Comparison of ENCODE assay signal across 8 cellular contexts in the genomic region with DNA sequence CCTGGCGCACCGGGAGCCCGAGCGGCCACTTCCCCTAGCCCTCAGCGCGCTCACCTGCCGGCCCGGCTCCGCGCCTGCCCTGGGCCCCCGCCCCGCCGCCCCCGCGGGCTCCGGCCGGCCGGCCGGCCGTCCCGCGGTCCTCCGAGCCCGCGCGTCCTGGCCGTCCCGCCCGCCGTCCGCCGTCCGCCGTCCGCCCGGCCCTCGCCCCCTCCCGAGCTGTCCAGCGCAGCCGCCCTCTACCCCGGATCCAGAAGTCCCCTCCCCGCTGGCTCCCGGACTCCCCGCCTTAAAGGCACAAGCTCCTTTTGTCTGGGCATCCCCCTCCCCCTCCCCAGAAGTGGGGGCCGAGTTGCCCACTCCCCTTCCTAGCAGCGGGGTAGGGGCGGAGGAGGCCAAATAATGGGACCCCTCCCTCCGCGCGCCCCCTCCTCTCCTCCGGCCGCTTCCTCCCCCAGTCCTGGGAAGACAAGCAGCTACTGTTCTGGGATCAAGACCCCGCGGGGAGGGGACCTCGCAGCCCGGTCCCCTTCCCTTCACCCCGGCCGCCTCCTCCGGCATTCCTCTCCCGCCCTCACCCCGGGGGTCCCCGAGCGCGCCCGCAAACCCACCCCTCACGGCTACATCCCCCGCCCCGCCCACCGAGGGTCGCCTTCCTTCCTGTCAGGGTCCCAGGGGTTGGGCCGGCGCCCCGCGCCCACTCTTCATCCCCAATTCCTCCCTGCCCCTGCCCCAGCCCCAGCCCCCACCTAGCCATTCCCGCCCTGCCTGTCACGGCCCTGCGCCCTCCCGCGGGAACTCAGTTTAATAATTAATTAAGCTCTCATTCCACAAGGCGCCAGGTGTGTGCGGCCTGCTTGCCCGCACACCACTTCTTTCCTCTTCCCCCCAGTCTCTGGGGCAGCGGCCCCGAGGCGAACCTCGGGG. TPM values are rescaled to one million over a fixed set of nuclear protein-coding genes. Genes with fewer than 3 reads are reported as not detected.
A peak's percentile ranks its signal among the peaks of the same experiment; 100 is the strongest.
DNase-seq lines count a peak whose midpoint lies in the region; ATAC-seq and TF ChIP-seq lines count a peak whose summit lies in the region.

A gene (minus strand): TSS at position 238 of the 924 bp plus-strand sequence. CDS start 5,655 bp downstream, outside the sequence.

- H3K36me3 ChIP-seq in CD4-positive, CD25-positive, alpha-beta regulatory T cell (ENCODE audit: control insufficient read depth, insufficient read depth, low read length), result no peaks in the 10 kb centered on the region
- H3K36me3 ChIP-seq in mammary epithelial cell (ENCODE audit: insufficient read depth, low read length), result no peaks in the 10 kb centered on the region

- intact Hi-C loops in mammary epithelial cell (cut with micrococcal nuclease), result no loop called here

- dilution Hi-C loops in mammary epithelial cell (cut with HindIII; ENCODE audit: low sequenced_read_pairs), result no loop called here

- no peaks in the 10 kb centered on the region for H4K20me1 ChIP-seq in mammary epithelial cell (ENCODE audit: insufficient read depth, low read length)

- H3K36me3 Mint-ChIP-seq in CD4-positive, CD25-positive, alpha-beta regulatory T cell, result no peaks in the 10 kb centered on the region

- peak within 1 kb of the TSS; percentile 34 to 66 (median 58) for H3K4me3 Mint-ChIP-seq in CD4-positive, CD25-positive, alpha-beta regulatory T cell

- no peaks in the 10 kb centered on the region for H3K9me3 ChIP-seq in CD4-positive, CD25-positive, alpha-beta regulatory T cell (ENCODE audit: control insufficient read depth in 2 of 2, low read length in 2 of 2)
- H3K9me3 ChIP-seq in mammary epithelial cell (replicated peaks; ENCODE audit: insufficient read depth, low read length) (no peaks in the 10 kb centered on the region), iPS-18c (ENCODE audit: control insufficient read depth, insufficient read depth, low read length) (no peaks in the 10 kb centered on the region)

- peaks cover 13% of the 10 kb centered on the region for H3K4me1 ChIP-seq in CD4-positive, CD25-positive, alpha-beta regulatory T cell (ENCODE audit: control insufficient read depth, insufficient read depth, low read length, poor library complexity, severe bottlenecking)
- H3K4me1 ChIP-seq in mammary epithelial cell (ENCODE audit: insufficient read depth, low read length), result peaks cover 10% of the 10 kb centered on the region

- no peak within 1 kb of the TSS for H3K27ac ChIP-seq in CD4-positive, CD25-positive, alpha-beta regulatory T cell (ENCODE audit: insufficient read depth, low read length, poor library complexity, severe bottlenecking)
- peak within 1 kb of the TSS; percentile 49 for H3K27ac ChIP-seq in mammary epithelial cell (ENCODE audit: insufficient read depth, low read depth, low read length)

- no CpG with 5 or more reads among the region's 86 CpGs for WGBS in mammary epithelial cell (ENCODE audit: low coverage, missing lambda C conversion rate)

- peak within 1 kb of the TSS; percentile 88 for H3K4me2 ChIP-seq in mammary epithelial cell (ENCODE audit: insufficient read depth, low read depth, low read length)

- peaks cover 30% of the 10 kb centered on the region for H3K79me2 ChIP-seq in mammary epithelial cell (ENCODE audit: insufficient read depth, low read length)

- H3K4me3 ChIP-seq in CD4-positive, CD25-positive, alpha-beta regulatory T cell (ENCODE audit: low read depth, low read length), result no peak within 1 kb of the TSS
- H3K4me3 ChIP-seq in mammary epithelial cell (replicated peaks in 1 of 3; ENCODE audit: insufficient read depth in 1 of 3, low read depth in 2 of 3, low read length in 3 of 3) (peak within 1 kb of the TSS; percentile 79 to 97 (median 90)), iPS-18c (ENCODE audit: insufficient read depth, low read depth, low read length) (peak within 1 kb of the TSS; percentile 73), retinal pigment epithelial cell (ENCODE audit: low read length) (peak within 1 kb of the TSS; percentile 81)

- peak within 1 kb of the TSS; percentile 98 for H2AFZ ChIP-seq in mammary epithelial cell (ENCODE audit: low read depth, low read length)

- H3K9ac ChIP-seq in mammary epithelial cell (ENCODE audit: insufficient read depth, low read length), result peak within 1 kb of the TSS; percentile 52

- BruUV-seq in mammary epithelial cell (replicated peaks; lab: Mats Ljungman, UMichigan), result no TSS peak

- ATAC-seq in CD4-positive, CD25-positive, alpha-beta regulatory T cell (ENCODE audit: low read depth in 2 of 2), result no peak
- ATAC-seq in GM21447 (IDR thresholded peaks at IDR 0.05; ENCODE audit: unreplicated experiment), result peak; percentile 66
- ATAC-seq in HG02642 (IDR thresholded peaks at IDR 0.05; ENCODE audit: poor library complexity, unreplicated experiment), result no peak

- H3K27me3 Mint-ChIP-seq in CD4-positive, CD25-positive, alpha-beta regulatory T cell, result peaks cover 57% of the 10 kb centered on the region

- peaks cover 0 to 18% (median 0%) of the 10 kb centered on the region in 4 donors for H3K4me1 Mint-ChIP-seq in CD4-positive, CD25-positive, alpha-beta regulatory T cell

- in situ Hi-C loops in mammary epithelial cell (cut with MboI; ENCODE audit: low sequenced_read_pairs in 2 of 2), result no loop called here

- CTCF ChIA-PET in mammary epithelial cell (lab: Charles Lee; ENCODE audit: low non-redundant PET), result interaction anchor here (0.5 to 1.0 kb wide), 2 partner anchors 26 to 36 kb away, joined by 4 to 13 read pairs; no protein-coding TSS in a partner anchor

- H3K9me3 Mint-ChIP-seq in CD4-positive, CD25-positive, alpha-beta regulatory T cell, result no peaks in the 10 kb centered on the region

- TF ChIP-seq CTCF in mammary epithelial cell (conservative IDR thresholded peaks at IDR 0.05 in 1 of 2, IDR thresholded peaks at IDR 0.05 in 1 of 2; ENCODE audit: extremely low read depth in 1 of 2, insufficient read depth in 1 of 2, low read depth in 1 of 2, low read length in 2 of 2), result no peak
- no peak for TF ChIP-seq CTCF in retinal pigment epithelial cell (conservative IDR thresholded peaks at IDR 0.05; ENCODE audit: low read depth, low read length)

- peak within 1 kb of the TSS in 1 of 3 donors; percentile 76 for H3K27ac Mint-ChIP-seq in CD4-positive, CD25-positive, alpha-beta regulatory T cell

- peaks cover 6% of the 10 kb centered on the region for H3K27me3 ChIP-seq in CD4-positive, CD25-positive, alpha-beta regulatory T cell (ENCODE audit: control insufficient read depth, insufficient read depth, low read length)
- H3K27me3 ChIP-seq in mammary epithelial cell (ENCODE audit: insufficient read depth, low read length), result no peaks in the 10 kb centered on the region

- DNase-seq in CD4-positive, CD25-positive, alpha-beta regulatory T cell, result no peak
- DNase-seq in NCI-H748 treated with DMSO at 0.1 percent for 48 hours (lab: John Stamatoyannopoulos, UW) (peak; percentile 27), mammary epithelial cell (peak; percentile 47), retinal pigment epithelial cell (ENCODE audit: low read depth) (peak; percentile 18), NCI-H1694 treated with DMSO at 0.1 percent for 48 hours (lab: John Stamatoyannopoulos, UW) (no peak)

RNA-seq across cellular contexts. Expression of the gene that starts here (rescaled TPM):
- 0.12 TPM for total RNA-seq in CD4-positive, CD25-positive, alpha-beta regulatory T cell
- polyA plus RNA-seq in CD4-positive, CD25-positive, alpha-beta regulatory T cell, result not detected
- 10 to 100 TPM; 30.5 to 42.2 TPM for total RNA-seq in mammary epithelial cell
- 12.9 TPM for polyA plus RNA-seq in mammary epithelial cell
- 33.6 TPM for polyA minus RNA-seq in mammary epithelial cell

Comparison
In these comparisons a context has a peak if more than half of its experiments do, and no peak if none do; other contexts are left out.
1. RNA of the gene that starts here (total RNA-seq): 30.5 to 42.2 TPM in mammary epithelial cell; 0.12 TPM in CD4-positive, CD25-positive, alpha-beta regulatory T cell (single experiment); every median in the first group is over 10 times any median in the second.
2. RNA of the gene that starts here (polyA plus RNA-seq): 12.9 TPM in mammary epithelial cell (single experiment); not detected in CD4-positive, CD25-positive, alpha-beta regulatory T cell; every median in the first group is over 10 times any median in the second.
3. DNase-seq: peak in NCI-H748 treated with DMSO at 0.1 percent for 48 hours (single experiment), mammary epithelial cell (single experiment) and retinal pigment epithelial cell (single experiment); none in CD4-positive, CD25-positive, alpha-beta regulatory T cell (0 of 3) and NCI-H1694 treated with DMSO at 0.1 percent for 48 hours (single experiment).